Comparison of ENCODE assay signal across 19 cellular contexts in genomic region chr2:75068546-75068945, GRCh38.
DNase-seq lines count a peak whose midpoint lies in the region; ATAC-seq, FAIRE-seq and TF ChIP-seq lines count a peak whose summit lies in the region.
"Had no signal": no experiment of that assay in that cellular context is flagged by ENCODE, and none has a peak within 500 bp of the region (broad histone marks: within the 10 kb centered on the region; RNA-seq: fewer than 3 reads in every experiment).

No MANE protein-coding gene starts in this region.

- no peak for TF ChIP-seq RAD21 in HepG2 (CRISPR knock-in tag; IDR thresholded peaks at IDR 0.05)
- peak; percentile 35 for TF ChIP-seq RAD21 in SK-N-SH (IDR thresholded peaks at IDR 0.05; ENCODE audit: low read length)
- peak; percentile 57 to 70 for TF ChIP-seq RAD21 in H1 (IDR thresholded peaks at IDR 0.05 in 1 of 2, conservative IDR thresholded peaks at IDR 0.05 in 1 of 2; ENCODE audit: low read depth in 2 of 2, low read length in 2 of 2)

- POLR2A ChIA-PET in HepG2 (lab: Yijun Ruan, JAX) (no interaction called here), SK-N-SH (lab: Yijun Ruan, JAX) (no interaction called here), H1 (lab: Charles Lee; ENCODE audit: partially characterized antibody) (no interaction called here)

- H2BK15ac ChIP-seq in H1 (ENCODE audit: low read length) = no peak overlapping the region

- no peak for TF ChIP-seq POLR2A in HepG2 (IDR thresholded peaks at IDR 0.05; ENCODE audit: insufficient read depth in 1 of 2, low read depth in 2 of 2, low read length in 2 of 2)
- no peak for TF ChIP-seq POLR2A in right lobe of liver (IDR thresholded peaks at IDR 0.05)
- TF ChIP-seq POLR2A in H1 (IDR thresholded peaks at IDR 0.05; ENCODE audit: control extremely low read depth in 1 of 2, low read depth in 2 of 2, low read length in 2 of 2) = no peak

- no peak overlapping the region for H3K9ac ChIP-seq in HepG2 (ENCODE audit: insufficient read depth, low read depth, low read length)
- no peak overlapping the region for H3K9ac ChIP-seq in SK-N-SH
- H3K9ac ChIP-seq in H1 (replicated peaks in 1 of 4; ENCODE audit: extremely low read depth in 1 of 4, low read depth in 3 of 4, low read length in 3 of 4) = no peak overlapping the region

- no peaks in the 10 kb centered on the region for H3K9me2 ChIP-seq in SK-N-SH

- BruUV-seq in HepG2 (replicated peaks; lab: Mats Ljungman, UMichigan) = no TSS peak

- H3K79me2 ChIP-seq in HepG2 (ENCODE audit: insufficient read depth, low read length) (no peaks in the 10 kb centered on the region), SK-N-SH (ENCODE audit: insufficient read depth) (no peaks in the 10 kb centered on the region), H1 (ENCODE audit: control insufficient read depth in 1 of 2, insufficient read depth in 2 of 2, low read length in 2 of 2) (no peaks in the 10 kb centered on the region)

- no peak overlapping the region for H4K8ac ChIP-seq in H1 (ENCODE audit: extremely low read depth, insufficient read depth, low read length)

- no peaks in the 10 kb centered on the region for H3K79me1 ChIP-seq in H1 (ENCODE audit: low read depth, low read length)

- H3K9me3 ChIP-seq in HepG2 (ENCODE audit: low read length) (no peaks in the 10 kb centered on the region), right lobe of liver (no peaks in the 10 kb centered on the region), SK-N-SH (no peaks in the 10 kb centered on the region), H1 (ENCODE audit: insufficient read depth in 2 of 2, low read depth in 1 of 2, low read length in 1 of 2) (no peaks in the 10 kb centered on the region)
- H3K9me3 ChIP-seq: Peyer's patch had no signal

- DNase-seq in HepG2 (ENCODE audit: low spot score) (peak; percentile 18), right lobe of liver (no peak), SK-N-SH (no peak), H1 (ENCODE audit: low read depth in 1 of 2, low spot score in 2 of 2) (no peak)
- DNase-seq: Calu3; CD4-positive, CD25-positive, alpha-beta regulatory T cell; H9; NCI-H1092 treated with DMSO at 0.1 percent for 48 hours; NCI-H187; NCI-H2171 treated with DMSO at 0.1 percent for 48 hours; NCI-H774; Peyer's patch; SIG-M5; SW 1271 had no signal

- H3K4ac ChIP-seq in H1 (replicated peaks; ENCODE audit: insufficient read length, low read depth, low read length) = no peak overlapping the region

- H3K27me3 ChIP-seq in HepG2 (ENCODE audit: control insufficient read depth in 1 of 2, insufficient read depth in 2 of 2, low read length in 2 of 2) (no peaks in the 10 kb centered on the region), right lobe of liver (no peaks in the 10 kb centered on the region), SK-N-SH (ENCODE audit: insufficient read depth) (no peaks in the 10 kb centered on the region; the same call in 1 of the 2 replicates), H1 (replicated peaks in 1 of 4; ENCODE audit: control insufficient read depth in 3 of 4, extremely low read depth in 1 of 4, insufficient read depth in 3 of 4, low read length in 3 of 4) (no peaks in the 10 kb centered on the region; a peak in 1 of 7 replicates)
- H3K27me3 ChIP-seq: Peyer's patch had no signal

- no peak overlapping the region for H2BK5ac ChIP-seq in H1 (ENCODE audit: low read depth, low read length)

- no peak overlapping the region for H3K14ac ChIP-seq in H1 (ENCODE audit: insufficient read length)

- peaks cover 28% of the 10 kb centered on the region for H3K4me1 ChIP-seq in HepG2 (ENCODE audit: insufficient read depth, low read length)
- no peaks in the 10 kb centered on the region for H3K4me1 ChIP-seq in right lobe of liver
- H3K4me1 ChIP-seq in SK-N-SH (ENCODE audit: control insufficient read depth in 1 of 2, insufficient read depth in 2 of 2, low read depth in 1 of 2, low read length in 1 of 2) = peaks cover 0 to 9% of the 10 kb centered on the region in 2 experiments; a peak in 1 of 4 replicates
- H3K4me1 ChIP-seq in H1 (replicated peaks in 1 of 4; ENCODE audit: control insufficient read depth in 3 of 4, insufficient read depth in 4 of 4, low read length in 3 of 4) = peaks cover 0 to 3% (median 0%) of the 10 kb centered on the region in 4 experiments; a peak in 2 of 7 replicates
- H3K4me1 ChIP-seq: Peyer's patch had no signal

- H3K36me3 ChIP-seq in HepG2 (replicated peaks in 1 of 2; ENCODE audit: control insufficient read depth in 1 of 2, insufficient read depth in 2 of 2, low read length in 2 of 2) (no peaks in the 10 kb centered on the region), right lobe of liver (no peaks in the 10 kb centered on the region), SK-N-SH (replicated peaks in 1 of 2; ENCODE audit: control insufficient read depth in 1 of 2, insufficient read depth in 2 of 2, low read length in 1 of 2) (no peaks in the 10 kb centered on the region), H1 (ENCODE audit: control insufficient read depth in 2 of 4, insufficient read depth in 4 of 4, low read length in 3 of 4) (no peaks in the 10 kb centered on the region)
- H3K36me3 ChIP-seq: Peyer's patch had no signal

- no peak overlapping the region for H4K5ac ChIP-seq in H1 (ENCODE audit: insufficient read length, low read depth, low read length)

- H2AK5ac ChIP-seq in H1 (ENCODE audit: low read depth, low read length) = no peak overlapping the region

- no peak overlapping the region for H4K91ac ChIP-seq in H1 (replicated peaks; ENCODE audit: insufficient read length, low read length)

- H3F3A ChIP-seq in SK-N-SH (replicated peaks; ENCODE audit: insufficient read depth) = no peaks in the 10 kb centered on the region

- H2AFZ ChIP-seq in HepG2 (ENCODE audit: low read length) = no peak overlapping the region
- H2AFZ ChIP-seq in SK-N-SH (ENCODE audit: low read depth) = no peak overlapping the region
- no peak overlapping the region for H2AFZ ChIP-seq in H1 (ENCODE audit: low read length)

- no peak overlapping the region for H2BK120ac ChIP-seq in H1 (replicated peaks; ENCODE audit: low read depth, low read length)

- in situ Hi-C loops in HepG2 (cut with HindIII; ENCODE audit: extremely low pct_ligation_motif_present, low pct_unique_long_range_greater_than_20kb) = loop anchor here (10.0 to 25.0 kb wide), 2 partner anchors 336 to 544 kb away; no protein-coding TSS in a partner anchor

- H2BK12ac ChIP-seq in H1 (ENCODE audit: low read depth, low read length) = no peak overlapping the region

- no peak overlapping the region for H3K4me2 ChIP-seq in HepG2 (ENCODE audit: low read depth, low read length)
- H3K4me2 ChIP-seq in SK-N-SH = no peak overlapping the region
- no peak overlapping the region for H3K4me2 ChIP-seq in H1 (ENCODE audit: insufficient read depth in 1 of 2, low read depth in 2 of 2, low read length in 2 of 2)

- intact Hi-C loops in HepG2 (cut with micrococcal nuclease; ENCODE audit: unreplicated experiment) (loop anchor here (5.0 to 10.0 kb wide), 3 partner anchors 84 to 374 kb away; partner anchors contain the start of gene TACR1), right lobe of liver (cut with DNase I) (no loop called here)

- H3K23ac ChIP-seq in H1 (ENCODE audit: insufficient read length) = no peak overlapping the region

- CTCF ChIA-PET in HepG2 (lab: Yijun Ruan, JAX; ENCODE audit: low intra/inter-chr PET ratio, low total read pairs) (no interaction called here), SK-N-SH (lab: Yijun Ruan, JAX) (interaction anchor here (1.2 kb wide), 1 partner anchor 149 kb away, joined by 5 read pairs; no protein-coding TSS in a partner anchor), H1 (lab: Charles Lee; ENCODE audit: partially characterized antibody) (interaction anchor here (0.6 to 6.0 kb wide), 14 partner anchors 9 to 223 kb away, joined by 3 to 44 read pairs (median 4); partner anchors contain the start of gene TACR1)

- 5% methylated on average over 1 of the region's 1 CpG for WGBS in HepG2 (ENCODE audit: low lambda C conversion rate)
- WGBS in right lobe of liver (ENCODE audit: insufficient coverage, low coverage, low lambda C conversion rate, missing lambda C conversion rate) = 57% methylated on average over 1 of the region's 1 CpG
- 8% methylated on average over 1 of the region's 1 CpG for WGBS in SK-N-SH (ENCODE audit: low lambda C conversion rate)
- 56% methylated on average over 1 of the region's 1 CpG; no CpG with 5 or more reads in 1 of the 2 experiments for WGBS in H1 (ENCODE audit: extremely low coverage in 1 of 2, insufficient coverage in 1 of 2, insufficient read length in 1 of 2, insufficient replicate concordance in 2 of 2, low coverage in 1 of 2, low lambda C conversion rate in 2 of 2, missing lambda C conversion rate in 1 of 2), 2 experiments

- H3K27ac ChIP-seq in HepG2 (ENCODE audit: extremely low read length, insufficient read depth, low read length) (no peak overlapping the region), right lobe of liver (no peak overlapping the region), SK-N-SH (ENCODE audit: low read depth in 2 of 2, low read length in 1 of 2) (no peak overlapping the region), H1 (ENCODE audit: low read depth, low read length) (no peak overlapping the region)
- H3K27ac ChIP-seq: Peyer's patch had no signal

- H3K56ac ChIP-seq in H1 (replicated peaks; ENCODE audit: insufficient read length, low read depth, low read length) = no peak overlapping the region

- H3K18ac ChIP-seq in H1 (ENCODE audit: extremely low read depth, low read length) = no peak overlapping the region

- no peaks in the 10 kb centered on the region for H4K20me1 ChIP-seq in HepG2 (ENCODE audit: insufficient read depth, low read length)
- H4K20me1 ChIP-seq in SK-N-SH (ENCODE audit: insufficient read depth) = no peaks in the 10 kb centered on the region
- no peaks in the 10 kb centered on the region for H4K20me1 ChIP-seq in H1 (replicated peaks in 1 of 2; ENCODE audit: control insufficient read depth in 1 of 2, insufficient read depth in 2 of 2, low read length in 2 of 2)

- ATAC-seq in HepG2 = no peak
- ATAC-seq in right lobe of liver = no peak
- no peak for ATAC-seq in HG03095 (IDR thresholded peaks at IDR 0.05; ENCODE audit: unreplicated experiment)
- ATAC-seq in GM21367 (IDR thresholded peaks at IDR 0.05; ENCODE audit: unreplicated experiment) = no peak
- no peak for ATAC-seq in HG02852 (IDR thresholded peaks at IDR 0.05; ENCODE audit: unreplicated experiment)
- no peak for ATAC-seq in HG02973 (IDR thresholded peaks at IDR 0.05; ENCODE audit: unreplicated experiment)

- H3K4me3 ChIP-seq in HepG2 (replicated peaks in 1 of 3; ENCODE audit: insufficient read depth in 1 of 3, low read depth in 2 of 3, low read length in 3 of 3) = no peak overlapping the region
- H3K4me3 ChIP-seq in right lobe of liver = no peak overlapping the region
- H3K4me3 ChIP-seq in SK-N-SH (ENCODE audit: low read depth in 2 of 2, low read length in 1 of 2) = no peak overlapping the region
- no peak overlapping the region for H3K4me3 ChIP-seq in H1 (ENCODE audit: extremely low read depth in 1 of 4, insufficient read depth in 2 of 4, low read depth in 3 of 4, low read length in 4 of 4)
- H3K4me3 ChIP-seq: Peyer's patch had no signal

- FAIRE-seq in HepG2 (lab: Jason Lieb, UNC) = no peak
- no peak for FAIRE-seq in H1 (lab: Jason Lieb, UNC)
- FAIRE-seq: A204.1 had no signal

- H2BK20ac ChIP-seq in H1 (ENCODE audit: low read length) = no peak overlapping the region

- TF ChIP-seq CTCF in HepG2 (CRISPR knock-in tag; IDR thresholded peaks at IDR 0.05) = peak; percentile 30; the same call in 1 of the 2 replicates
- no peak for TF ChIP-seq CTCF in right lobe of liver (IDR thresholded peaks at IDR 0.05)
- TF ChIP-seq CTCF in SK-N-SH (IDR thresholded peaks at IDR 0.05) = peak; percentile 42
- peak in 2 of 3 experiments; percentile 27 to 43; a peak in 2 of 4 replicates for TF ChIP-seq CTCF in H1 (IDR thresholded peaks at IDR 0.05; ENCODE audit: control extremely low read depth in 1 of 3, insufficient read depth in 1 of 3, low read depth in 1 of 3, low read length in 3 of 3)

- H3K23me2 ChIP-seq in H1 (ENCODE audit: low read depth, low read length) = no peaks in the 10 kb centered on the region

- TF ChIP-seq EP300 in HepG2 (IDR thresholded peaks at IDR 0.05; ENCODE audit: low read depth in 2 of 2, low read length in 2 of 2) (no peak), HepG2 (CRISPR knock-in tag; IDR thresholded peaks at IDR 0.05; ENCODE audit: borderline replicate concordance) (no peak), SK-N-SH (IDR thresholded peaks at IDR 0.05; ENCODE audit: borderline replicate concordance in 1 of 2, low read depth in 1 of 2, low read length in 1 of 2) (no peak), H1 (IDR thresholded peaks at IDR 0.05; ENCODE audit: borderline replicate concordance in 1 of 2, low read depth in 2 of 2, low read length in 2 of 2) (no peak)

Comparison
In these comparisons a context has a peak if more than half of its experiments do, and no peak if none do; other contexts are left out.
1. CTCF ChIP-seq: peak in HepG2 (single experiment), SK-N-SH (single experiment) and H1 (2 of 3); none in right lobe of liver (0 of 4).
2. Of the 41 proteins assayed by ChIP-seq in both HepG2 and H1: peak only in HepG2: none; only in H1: CEBPB and RAD21; in both: CTCF; in neither: 38.